Comparison of ENCODE assay signal across 27 cellular contexts in genomic region chr2:5758346-5758745, GRCh38.
"Had no signal": no experiment of that assay in that cellular context is flagged by ENCODE, and none has a peak within 500 bp of the region (broad histone marks: within the 10 kb centered on the region; RNA-seq: fewer than 3 reads in every experiment).

No MANE protein-coding gene starts in this region.

- H3K27ac ChIP-seq: colonic mucosa, coronary artery, dorsolateral prefrontal cortex, epithelial cell of prostate, esophagus muscularis mucosa, esophagus squamous epithelium, foreskin keratinocyte, gastrocnemius medialis, gastroesophageal sphincter, heart left ventricle, heart right ventricle had no signal

- DNase-seq: colonic mucosa; cortex of kidney; dermis blood vessel endothelial cell; dorsolateral prefrontal cortex; effector CD4-positive, alpha-beta T cell; effector CD8-positive, alpha-beta T cell; effector memory CD4-positive, alpha-beta T cell; effector memory CD8-positive, alpha-beta T cell; endodermal cell; erythroblast; esophagus squamous epithelium; foreskin fibroblast; foreskin keratinocyte; foreskin melanocyte; gastrocnemius medialis; glutamatergic neuron; heart left ventricle; heart right ventricle had no signal

- H3K27me3 ChIP-seq: colonic mucosa, esophagus muscularis mucosa, esophagus squamous epithelium, gastrocnemius medialis had no signal

- H3K4me3 ChIP-seq: colonic mucosa, coronary artery, dorsolateral prefrontal cortex, esophagus muscularis mucosa, esophagus squamous epithelium, gastrocnemius medialis, gastroesophageal sphincter, heart left ventricle, heart right ventricle had no signal

- FAIRE-seq: colon, endometrium, endothelial cell of umbilical vein, frontal cortex had no signal

- H3K36me3 ChIP-seq: colonic mucosa, esophagus muscularis mucosa, esophagus squamous epithelium, gastrocnemius medialis, gastroesophageal sphincter, heart left ventricle, heart right ventricle had no signal

- H3K4me1 ChIP-seq: colonic mucosa, esophagus muscularis mucosa, esophagus squamous epithelium, foreskin keratinocyte, gastrocnemius medialis, gastroesophageal sphincter, heart left ventricle, heart right ventricle had no signal

- H3K9me3 ChIP-seq: colonic mucosa, esophagus muscularis mucosa, esophagus squamous epithelium, gastrocnemius medialis, gastroesophageal sphincter, heart left ventricle, heart right ventricle had no signal

- ATAC-seq: effector memory CD8-positive, alpha-beta T cell; esophagus mucosa; foreskin keratinocyte; gastrocnemius medialis; gastroesophageal sphincter; heart left ventricle; heart right ventricle had no signal
